8 cellular contexts compared by ENCODE assay signal in genomic region chr20:45933231-45934045, GRCh38. TPM values are rescaled to one million over a fixed set of nuclear protein-coding genes. Genes with fewer than 3 reads are reported as not detected.
DNase-seq lines count a peak whose midpoint lies in the region; ATAC-seq and TF ChIP-seq lines count a peak whose summit lies in the region.

No MANE protein-coding gene starts in this region.

- TF ChIP-seq CTCF in lung (IDR thresholded peaks at IDR 0.05; ENCODE audit: control extremely low read depth, extremely low read depth): no peak

- DNase-seq in DMS 273 treated with DMSO at 0.1 percent for 48 hours (lab: John Stamatoyannopoulos, UW) (peak; percentile 69), HPDE6-E6E7 (ENCODE audit: extremely low spot score) (peak; percentile 97), NCI-H748 treated with DMSO at 0.1 percent for 48 hours (lab: John Stamatoyannopoulos, UW) (peak; percentile 75), lung (ENCODE audit: low spot score) (peak; percentile 71)
- peak; percentile 73 for DNase-seq in activated CD4-positive, alpha-beta memory T cell treated with anti-CD3 and anti-CD28 coated beads, Interleukin-2, amount 10 ng/mL, durations not matched to agents 7 days and 5 days
- DNase-seq in effector CD4-positive, alpha-beta T cell: peak; percentile 32
- peak; percentile 22 for DNase-seq in stimulated activated CD8-positive, alpha-beta memory T cell treated with anti-CD3 and anti-CD28 coated beads, Interleukin-12 subunit alpha, Interleukin-12 subunit beta, amount 100 ng/mL, for 1 hour (ENCODE audit: low read depth)

- peak overlapping the region; percentile 57 for H3K4me3 ChIP-seq in lung

- CTCF ChIA-PET in activated CD4-positive, alpha-beta memory T cell treated with anti-CD3 and anti-CD28 coated beads, Interleukin-2, amount 10 ng/mL, durations not matched to agents 7 days and 5 days (lab: Charles Lee): interaction anchor here (0.7 to 5.9 kb wide), 14 partner anchors 9 to 134 kb away, joined by 3 to 73 read pairs (median 4); partner anchors contain the start of genes ZNF335 and ZSWIM1

- no peaks in the 10 kb centered on the region for H3K27me3 ChIP-seq in lung (ENCODE audit: control insufficient read depth, insufficient read depth)

- 24 to 25% methylated on average over 22 of the region's 22 CpGs for WGBS in lung, 2 donors

- POLR2A ChIA-PET in activated CD4-positive, alpha-beta memory T cell treated with anti-CD3 and anti-CD28 coated beads, Interleukin-2, amount 10 ng/mL, durations not matched to agents 7 days and 5 days (lab: Charles Lee): interaction anchor here (0.9 to 8.4 kb wide), 25 partner anchors 8 to 640 kb away, joined by 3 to 138 read pairs (median 8); partner anchors contain the start of genes ACOT8, CTSA, NEURL2 and SNX21

- H3K36me3 ChIP-seq in lung (ENCODE audit: control insufficient read depth in 2 of 2, insufficient read depth in 2 of 2, low read length in 2 of 2): peaks cover 7 to 11% of the 10 kb centered on the region in 2 donors

- peak overlapping the region; percentile 96 for H3K27ac Mint-ChIP-seq in activated CD4-positive, alpha-beta memory T cell treated with anti-CD3 and anti-CD28 coated beads, Interleukin-2, amount 10 ng/mL, durations not matched to agents 7 days and 5 days

- ATAC-seq in lung (ENCODE audit: insufficient read depth, low FRiP score) (peak; percentile 9), GM19328 (IDR thresholded peaks at IDR 0.05; ENCODE audit: unreplicated experiment) (no peak)

- H3K4me3 Mint-ChIP-seq in activated CD4-positive, alpha-beta memory T cell treated with anti-CD3 and anti-CD28 coated beads, Interleukin-2, amount 10 ng/mL, durations not matched to agents 7 days and 5 days: peak overlapping the region; percentile 87

- peaks cover 26% of the 10 kb centered on the region for H3K4me1 Mint-ChIP-seq in activated CD4-positive, alpha-beta memory T cell treated with anti-CD3 and anti-CD28 coated beads, Interleukin-2, amount 10 ng/mL, durations not matched to agents 7 days and 5 days

- no peaks in the 10 kb centered on the region for H3K9me3 Mint-ChIP-seq in activated CD4-positive, alpha-beta memory T cell treated with anti-CD3 and anti-CD28 coated beads, Interleukin-2, amount 10 ng/mL, durations not matched to agents 7 days and 5 days

- peaks cover 0 to 2% of the 10 kb centered on the region in 2 donors for H3K4me1 ChIP-seq in lung (ENCODE audit: control insufficient read depth in 2 of 2, insufficient read depth in 2 of 2, low read length in 2 of 2)

- peaks cover 13% of the 10 kb centered on the region for H3K36me3 Mint-ChIP-seq in activated CD4-positive, alpha-beta memory T cell treated with anti-CD3 and anti-CD28 coated beads, Interleukin-2, amount 10 ng/mL, durations not matched to agents 7 days and 5 days (ENCODE audit: low read depth)

- peak overlapping the region; percentile 97 to 100 for H3K27ac ChIP-seq in lung (ENCODE audit: low read depth in 1 of 2, low read length in 1 of 2)

- H3K9me3 ChIP-seq in lung (ENCODE audit: control insufficient read depth in 2 of 2, insufficient read depth in 1 of 2, low read length in 1 of 2): no peaks in the 10 kb centered on the region

- H3K27me3 Mint-ChIP-seq in activated CD4-positive, alpha-beta memory T cell treated with anti-CD3 and anti-CD28 coated beads, Interleukin-2, amount 10 ng/mL, durations not matched to agents 7 days and 5 days: no peaks in the 10 kb centered on the region

RNA-seq across cellular contexts. Expression of gene PCIF1, which starts 1.0 kb away (rescaled TPM):
- total RNA-seq in activated CD4-positive, alpha-beta memory T cell treated with anti-CD3 and anti-CD28 coated beads, Interleukin-2, amount 10 ng/mL, durations not matched to agents 7 days and 5 days: 10 to 100 TPM; 44.2 to 45.7 TPM
- 10 to 100 TPM; 27.7 to 48.1 TPM for total RNA-seq in lung
- polyA plus RNA-seq in lung: 10 to 100 TPM; 28.4 to 35.6 TPM

RNA-seq across cellular contexts. Expression of gene PLTP, which starts 21.5 kb away (rescaled TPM):
- total RNA-seq in activated CD4-positive, alpha-beta memory T cell treated with anti-CD3 and anti-CD28 coated beads, Interleukin-2, amount 10 ng/mL, durations not matched to agents 7 days and 5 days: 1 to 10 TPM; 2.8 to 3.1 TPM
- total RNA-seq in lung: 10 to 100 TPM; 63.6 to 97.7 TPM
- polyA plus RNA-seq in lung: 100 to 1,000 TPM in 1 of 2 donors, 10 to 100 TPM in 1; 26.9 to 125 TPM

RNA-seq across cellular contexts. Expression of gene ZNF335, which starts 38.6 kb away (rescaled TPM):
- total RNA-seq in activated CD4-positive, alpha-beta memory T cell treated with anti-CD3 and anti-CD28 coated beads, Interleukin-2, amount 10 ng/mL, durations not matched to agents 7 days and 5 days: 10 to 100 TPM; 35.7 to 36.7 TPM
- total RNA-seq in lung: 10 to 100 TPM; 19.0 to 23.6 TPM
- polyA plus RNA-seq in lung: 10 to 100 TPM; 12.8 to 13.0 TPM

RNA-seq across cellular contexts. Expression of gene CTSA, which starts 42.3 kb away (rescaled TPM):
- 10 to 100 TPM; 64.3 to 64.6 TPM for total RNA-seq in activated CD4-positive, alpha-beta memory T cell treated with anti-CD3 and anti-CD28 coated beads, Interleukin-2, amount 10 ng/mL, durations not matched to agents 7 days and 5 days
- 100 to 1,000 TPM in 1 of 2 donors, 10 to 100 TPM in 1; 72.2 to 170 TPM for total RNA-seq in lung
- 100 to 1,000 TPM; 109 to 247 TPM for polyA plus RNA-seq in lung

RNA-seq across cellular contexts. Expression of gene NEURL2, which starts 42.4 kb away (rescaled TPM):
- total RNA-seq in activated CD4-positive, alpha-beta memory T cell treated with anti-CD3 and anti-CD28 coated beads, Interleukin-2, amount 10 ng/mL, durations not matched to agents 7 days and 5 days: 1 to 10 TPM; 1.0 to 1.6 TPM
- 1 to 10 TPM; 5.8 to 8.3 TPM for total RNA-seq in lung
- polyA plus RNA-seq in lung: 1 to 10 TPM; 1.5 to 3.9 TPM

Comparison
In these comparisons a context has a peak if more than half of its experiments do, and no peak if none do; other contexts are left out.
1. DNase-seq: peak in every context shown above with its lines; median percentile 97 in HPDE6-E6E7; 75 in NCI-H748 treated with DMSO at 0.1 percent for 48 hours; 73 in activated CD4-positive, alpha-beta memory T cell treated with anti-CD3 and anti-CD28 coated beads, Interleukin-2, amount 10 ng/mL, durations not matched to agents 7 days and 5 days; 71 in lung; 69 in DMS 273 treated with DMSO at 0.1 percent for 48 hours; 32 in effector CD4-positive, alpha-beta T cell; 22 in stimulated activated CD8-positive, alpha-beta memory T cell treated with anti-CD3 and anti-CD28 coated beads, Interleukin-12 subunit alpha, Interleukin-12 subunit beta, amount 100 ng/mL, for 1 hour.
2. RNA of gene PLTP, which starts 21.5 kb away (total RNA-seq): 63.6 to 97.7 TPM in lung; 2.8 to 3.1 TPM in activated CD4-positive, alpha-beta memory T cell treated with anti-CD3 and anti-CD28 coated beads, Interleukin-2, amount 10 ng/mL, durations not matched to agents 7 days and 5 days; every median in the first group is over 10 times any median in the second.